In genomic region chr2:32976409-32977063, GRCh38 we compare ENCODE assay signal across 27 cellular contexts. TPM values are rescaled to one million over a fixed set of nuclear protein-coding genes. Genes with fewer than 3 reads are reported as not detected.
DNase-seq lines count a peak whose midpoint lies in the region; ATAC-seq and TF ChIP-seq lines count a peak whose summit lies in the region.
"Had no signal": no experiment of that assay in that cellular context is flagged by ENCODE, and none has a peak within 500 bp of the region (broad histone marks: within the 10 kb centered on the region; RNA-seq: fewer than 3 reads in every experiment).

No MANE protein-coding gene starts in this region.

- H3K36me3 ChIP-seq in mucosa of descending colon (ENCODE audit: low read depth) = no peaks in the 10 kb centered on the region
- H3K36me3 ChIP-seq: neutrophil, vagina had no signal

- no peaks in the 10 kb centered on the region for H3K9me3 ChIP-seq in mucosa of descending colon
- H3K9me3 ChIP-seq: neutrophil, vagina had no signal

- H3K4me3 ChIP-seq in mucosa of descending colon = no peak overlapping the region
- H3K4me3 ChIP-seq: dorsolateral prefrontal cortex, GM23248, vagina had no signal

- intact Hi-C loops in Right ventricle myocardium inferior (cut with DNase I) = loop anchor here (5.0 kb wide), 1 partner anchor 36 kb away; no protein-coding TSS in a partner anchor
- intact Hi-C loops in cardiac septum (cut with DNase I) = no loop called here
- intact Hi-C loops in Right ventricle myocardium superior (cut with DNase I) = no loop called here
- intact Hi-C loops in mucosa of descending colon (cut with DNase I, micrococcal nuclease) = no loop called here

- no peak for TF ChIP-seq CTCF in mucosa of descending colon (IDR thresholded peaks at IDR 0.05)

- peak; percentile 42 for ATAC-seq in Right ventricle myocardium inferior
- peak; percentile 60 for ATAC-seq in Right ventricle myocardium superior (ENCODE audit: poor library complexity)
- peak; percentile 79 for ATAC-seq in mucosa of descending colon
- no peak for ATAC-seq in GM21381 (IDR thresholded peaks at IDR 0.05; ENCODE audit: unreplicated experiment)
- no peak for ATAC-seq in HG02840 (IDR thresholded peaks at IDR 0.05; ENCODE audit: low FRiP score, unreplicated experiment)
- ATAC-seq: activated CD8-positive, alpha-beta T cell treated with anti-CD3 and anti-CD28 coated beads, Interleukin-2, amount 10 ng/mL, durations not matched to agents 7 days and 5 days; CD8-positive, alpha-beta T cell had no signal

- no peaks in the 10 kb centered on the region for H3K4me1 ChIP-seq in mucosa of descending colon (ENCODE audit: low read depth)

- DNase-seq in Right ventricle myocardium inferior (ENCODE audit: missing footprints) (no peak), cardiac septum (ENCODE audit: low spot score) (no peak), Right ventricle myocardium superior (no peak), mucosa of descending colon (peak; percentile 57 to 67 (median 62)), SKM-1 (lab: John Stamatoyannopoulos, UW; ENCODE audit: unreplicated experiment) (no peak), T-helper 9 cell (no peak)
- DNase-seq: activated CD8-positive, alpha-beta T cell treated with anti-CD3 and anti-CD28 coated beads, Interleukin-2, amount 10 ng/mL, durations not matched to agents 7 days and 5 days; activated effector memory CD4-positive, alpha-beta T cell treated with anti-CD3 and anti-CD28 coated beads, Interleukin-2, amount 50 U/mL, for 16 hours; activated naive CD8-positive, alpha-beta T cell treated with anti-CD3 and anti-CD28 coated beads, Interleukin-2, amount 10 ng/mL, durations not matched to agents 7 days and 5 days; activated T-cell treated with anti-CD3 and anti-CD28 coated beads for 4 hours; AML-193; CD8-positive, alpha-beta T cell; cerebellar nuclear complex; dorsolateral prefrontal cortex; EL; head of caudate nucleus; IMR-90; mesenchymal stem cell; naive B cell; NCI-H1092 treated with DMSO at 0.1 percent for 48 hours; NCI-H526; stimulated activated naive CD4-positive, alpha-beta T cell had no signal

RNA-seq across cellular contexts. Expression of gene LTBP1, which starts 29.8 kb away (rescaled TPM):
- total RNA-seq in Right ventricle myocardium inferior (90.4 TPM), cardiac septum (124 TPM), Right ventricle myocardium superior (79.9 TPM), mucosa of descending colon (10 to 100 TPM; 14.3 to 38.4 (median 33.6) TPM)
- total RNA-seq: CD8-positive, alpha-beta T cell had no signal

Comparison
In these comparisons a context has a peak if more than half of its experiments do, and no peak if none do; other contexts are left out.
1. ATAC-seq: peak in Right ventricle myocardium inferior (single experiment), Right ventricle myocardium superior (single experiment) and mucosa of descending colon (single experiment); none in GM21381 (single experiment) and HG02840 (single experiment).
2. DNase-seq: peak in mucosa of descending colon (3 of 3); none in Right ventricle myocardium inferior (single experiment), cardiac septum (single experiment), Right ventricle myocardium superior (single experiment), SKM-1 (single experiment) and T-helper 9 cell (single experiment).